In the genomic region with DNA sequence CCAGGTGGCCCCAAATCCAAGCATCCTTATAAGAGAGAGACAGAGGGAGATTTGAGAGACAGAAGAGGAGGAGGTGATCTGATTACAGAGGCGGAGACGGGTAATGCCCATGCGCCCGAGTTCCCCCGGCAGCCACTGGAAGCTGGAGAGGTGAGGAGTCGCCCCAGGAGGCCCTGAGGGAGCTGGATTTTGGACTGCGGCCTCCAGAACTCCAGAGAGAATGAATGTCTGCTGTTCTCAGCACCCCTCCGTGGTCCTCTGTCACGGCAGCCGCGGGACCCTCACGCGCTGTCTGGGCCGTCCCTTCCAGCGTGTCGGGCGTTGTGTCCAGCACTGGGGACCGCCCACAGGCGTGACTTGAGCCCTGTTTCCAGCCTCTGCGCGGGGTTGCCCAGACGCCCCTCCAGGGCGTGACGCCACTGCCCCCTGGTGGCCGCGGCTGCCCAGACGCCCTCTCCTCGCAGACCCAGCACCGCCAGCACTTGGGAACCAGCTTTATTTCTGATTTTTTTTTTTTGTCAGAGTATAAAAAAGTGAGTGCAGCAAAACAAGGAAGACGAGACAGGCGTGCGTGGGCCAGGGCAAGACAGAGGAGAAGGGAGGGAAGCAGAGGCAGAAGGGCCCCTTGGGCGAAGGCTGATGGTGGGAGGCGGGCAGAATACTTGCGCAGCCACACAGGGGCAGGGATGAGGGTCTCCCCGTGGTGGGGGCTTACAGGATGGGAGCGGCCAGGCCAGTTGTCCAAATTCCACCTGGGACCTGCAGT, we compare ENCODE assay signal across 8 cellular contexts. TPM values are rescaled to one million over a fixed set of nuclear protein-coding genes. Genes with fewer than 3 reads are reported as not detected.
DNase-seq lines count a peak whose midpoint lies in the region; ATAC-seq and TF ChIP-seq lines count a peak whose summit lies in the region.

No MANE protein-coding gene starts in this region.

- H3K4me1 ChIP-seq in iPS DF 6.9 (ENCODE audit: control insufficient read depth, insufficient read depth, low read length) = peaks cover 2% of the 10 kb centered on the region; the same call in 1 of the 2 replicates

- ATAC-seq in sciatic nerve (peak; percentile 92), GM21526 (IDR thresholded peaks at IDR 0.05; ENCODE audit: low FRiP score, unreplicated experiment) (no peak)

- no peaks in the 10 kb centered on the region for H3K36me3 ChIP-seq in brain microvascular endothelial cell (replicated peaks)
- H3K36me3 ChIP-seq in iPS DF 6.9 (ENCODE audit: control insufficient read depth, insufficient read depth, low read length) = no peaks in the 10 kb centered on the region

- in situ Hi-C loops in brain microvascular endothelial cell (cut with HindIII; ENCODE audit: low pct_ligation_motif_present, low sequenced_read_pairs) = no loop called here

- H3K27ac ChIP-seq in brain microvascular endothelial cell (no peak overlapping the region), iPS DF 6.9 (ENCODE audit: low read length) (no peak overlapping the region)

- peak overlapping the region; percentile 56 for H3K4me3 ChIP-seq in brain microvascular endothelial cell (ENCODE audit: low read depth, low read length)
- peak overlapping the region; percentile 36; the same call in 1 of the 2 replicates for H3K4me3 ChIP-seq in iPS DF 6.9 (ENCODE audit: low read length)

- intact Hi-C loops in sciatic nerve (cut with DNase I) = no loop called here

- peak; percentile 98 for TF ChIP-seq CTCF in brain microvascular endothelial cell (IDR thresholded peaks at IDR 0.05; ENCODE audit: low read depth, low read length, missing control alignments)

- H3K27me3 ChIP-seq in brain microvascular endothelial cell (replicated peaks) = no peaks in the 10 kb centered on the region
- H3K27me3 ChIP-seq in iPS DF 6.9 (ENCODE audit: control insufficient read depth, insufficient read depth, low read length) = no peaks in the 10 kb centered on the region

- no CpG with 5 or more reads among the region's 37 CpGs for whole genome bisulfite sequencing in iPS DF 6.9 (ENCODE audit: insufficient coverage, insufficient read length)

- H3K9me3 ChIP-seq in iPS DF 6.9 (ENCODE audit: control insufficient read depth, insufficient read depth, low read length) = no peaks in the 10 kb centered on the region

- DNase-seq in AG08395 (ENCODE audit: low spot score) (peak; percentile 93), GM19238 (ENCODE audit: insufficient read length, low spot score) (peak; percentile 89), NCI-H2081 treated with DMSO at 0.1 percent for 48 hours (lab: John Stamatoyannopoulos, UW) (peak; percentile 12), UCSD-AML1 (lab: John Stamatoyannopoulos, UW; ENCODE audit: unreplicated experiment) (peak; percentile 86), brain microvascular endothelial cell (peak; percentile 71), iPS DF 6.9 (ENCODE audit: low read depth, low spot score) (no peak), sciatic nerve (ENCODE audit: low spot score) (peak; percentile 94)

RNA-seq across cellular contexts. Expression of a gene that starts 4.1 kb away (rescaled TPM):
- 13.6 TPM for total RNA-seq in sciatic nerve

RNA-seq across cellular contexts. Expression of a gene that starts 5.6 kb away (rescaled TPM):
- 2.9 TPM for total RNA-seq in sciatic nerve

RNA-seq across cellular contexts. Expression of a gene that starts 7.1 kb away (rescaled TPM):
- 60.4 TPM for total RNA-seq in sciatic nerve

RNA-seq across cellular contexts. Expression of a gene that starts 17.6 kb away (rescaled TPM):
- total RNA-seq in sciatic nerve = 50.8 TPM
